2 cellular contexts compared by ENCODE assay signal in the genomic region with DNA sequence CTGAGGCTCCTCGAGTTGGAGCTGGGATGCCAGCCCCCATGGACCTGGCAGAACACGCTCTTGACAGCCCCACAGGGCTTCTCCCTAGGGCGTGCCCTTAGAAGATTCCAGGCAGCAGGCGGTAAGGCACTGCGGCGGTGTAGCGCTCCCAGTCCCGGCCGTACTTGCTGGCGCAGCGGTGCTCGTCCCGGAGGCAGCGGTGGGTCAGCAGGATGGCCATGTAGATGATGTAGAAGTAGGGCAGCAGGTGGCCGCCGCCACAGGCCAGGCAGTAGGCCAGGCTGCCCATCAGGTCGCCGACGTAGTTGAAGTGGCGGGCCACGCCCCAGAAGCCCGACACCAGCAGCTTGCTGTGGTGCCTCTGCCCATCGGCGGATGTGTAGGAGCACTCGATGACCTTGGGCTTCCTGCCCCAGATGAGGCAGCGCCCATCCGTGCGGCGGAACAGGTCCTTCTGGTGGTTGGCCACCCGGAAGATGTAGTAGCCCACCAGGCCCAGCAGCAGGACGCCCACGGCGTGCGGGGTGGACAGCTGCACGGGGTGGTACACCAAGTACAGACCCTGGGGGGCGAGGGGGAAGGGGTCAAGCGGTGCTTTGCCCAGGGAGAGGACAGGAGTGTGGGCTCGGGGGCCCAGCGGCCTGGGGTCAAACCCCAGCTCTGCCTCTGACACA.
A peak's percentile ranks its signal among the peaks of the same experiment; 100 is the strongest.
TF ChIP-seq lines count a peak whose summit lies in the region.

No MANE protein-coding gene starts in this region.

TF ChIP-seq in HepG2, 621 proteins besides CTCF, POLR2A, EP300 and RAD21:
- TF ChIP-seq MEF2D (CRISPR knock-in tag; IDR thresholded peaks at IDR 0.05) = no peak
- peak; percentile 42 for TF ChIP-seq AGO2 (optimal IDR thresholded peaks at IDR 0.05; ENCODE audit: low read depth, low read length)
- TF ChIP-seq, protein P1, sequence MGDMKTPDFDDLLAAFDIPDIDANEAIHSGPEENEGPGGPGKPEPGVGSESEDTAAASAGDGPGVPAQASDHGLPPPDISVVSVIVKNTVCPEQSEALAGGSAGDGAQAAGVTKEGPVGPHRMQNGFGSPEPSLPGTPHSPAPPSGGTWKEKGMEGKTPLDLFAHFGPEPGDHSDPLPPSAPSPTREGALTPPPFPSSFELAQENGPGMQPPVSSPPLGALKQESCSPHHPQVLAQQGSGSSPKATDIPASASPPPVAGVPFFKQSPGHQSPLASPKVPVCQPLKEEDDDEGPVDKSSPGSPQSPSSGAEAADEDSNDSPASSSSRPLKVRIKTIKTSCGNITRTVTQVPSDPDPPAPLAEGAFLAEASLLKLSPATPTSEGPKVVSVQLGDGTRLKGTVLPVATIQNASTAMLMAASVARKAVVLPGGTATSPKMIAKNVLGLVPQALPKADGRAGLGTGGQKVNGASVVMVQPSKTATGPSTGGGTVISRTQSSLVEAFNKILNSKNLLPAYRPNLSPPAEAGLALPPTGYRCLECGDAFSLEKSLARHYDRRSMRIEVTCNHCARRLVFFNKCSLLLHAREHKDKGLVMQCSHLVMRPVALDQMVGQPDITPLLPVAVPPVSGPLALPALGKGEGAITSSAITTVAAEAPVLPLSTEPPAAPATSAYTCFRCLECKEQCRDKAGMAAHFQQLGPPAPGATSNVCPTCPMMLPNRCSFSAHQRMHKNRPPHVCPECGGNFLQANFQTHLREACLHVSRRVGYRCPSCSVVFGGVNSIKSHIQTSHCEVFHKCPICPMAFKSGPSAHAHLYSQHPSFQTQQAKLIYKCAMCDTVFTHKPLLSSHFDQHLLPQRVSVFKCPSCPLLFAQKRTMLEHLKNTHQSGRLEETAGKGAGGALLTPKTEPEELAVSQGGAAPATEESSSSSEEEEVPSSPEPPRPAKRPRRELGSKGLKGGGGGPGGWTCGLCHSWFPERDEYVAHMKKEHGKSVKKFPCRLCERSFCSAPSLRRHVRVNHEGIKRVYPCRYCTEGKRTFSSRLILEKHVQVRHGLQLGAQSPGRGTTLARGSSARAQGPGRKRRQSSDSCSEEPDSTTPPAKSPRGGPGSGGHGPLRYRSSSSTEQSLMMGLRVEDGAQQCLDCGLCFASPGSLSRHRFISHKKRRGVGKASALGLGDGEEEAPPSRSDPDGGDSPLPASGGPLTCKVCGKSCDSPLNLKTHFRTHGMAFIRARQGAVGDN (CRISPR knock-in tag; IDR thresholded peaks at IDR 0.05) = peak; percentile 34; the same call in 1 of the 2 replicates
- peak; percentile 60; the same call in 1 of the 2 replicates for TF ChIP-seq RBFOX2 (IDR thresholded peaks at IDR 0.05; ENCODE audit: low read depth, low read length)

TF ChIP-seq in HEK293T, 16 proteins besides CTCF, POLR2A, EP300 and RAD21:
- TF ChIP-seq BHLHE40 (IDR thresholded peaks at IDR 0.05; ENCODE audit: borderline replicate concordance) (no peak), L3MBTL2 (conservative IDR thresholded peaks at IDR 0.05) (no peak), FOXA1 (IDR thresholded peaks at IDR 0.05) (no peak), SUZ12 (IDR thresholded peaks at IDR 0.05) (no peak), ZNF384 (IDR thresholded peaks at IDR 0.05) (no peak), CTBP1 (IDR thresholded peaks at IDR 0.05; ENCODE audit: borderline replicate concordance) (no peak), ARNT (IDR thresholded peaks at IDR 0.05) (no peak), LEF1 (IDR thresholded peaks at IDR 0.05; ENCODE audit: borderline replicate concordance) (no peak), HDGF (IDR thresholded peaks at IDR 0.05; ENCODE audit: borderline replicate concordance) (no peak), NFRKB (IDR thresholded peaks at IDR 0.05) (no peak), SP1 (IDR thresholded peaks at IDR 0.05) (no peak), FOXK2 (IDR thresholded peaks at IDR 0.05) (no peak), TARDBP (IDR thresholded peaks at IDR 0.05) (no peak), FOXM1 (IDR thresholded peaks at IDR 0.05; ENCODE audit: borderline replicate concordance) (no peak), ELF4 (IDR thresholded peaks at IDR 0.05) (no peak)
- TF ChIP-seq, protein P2, sequence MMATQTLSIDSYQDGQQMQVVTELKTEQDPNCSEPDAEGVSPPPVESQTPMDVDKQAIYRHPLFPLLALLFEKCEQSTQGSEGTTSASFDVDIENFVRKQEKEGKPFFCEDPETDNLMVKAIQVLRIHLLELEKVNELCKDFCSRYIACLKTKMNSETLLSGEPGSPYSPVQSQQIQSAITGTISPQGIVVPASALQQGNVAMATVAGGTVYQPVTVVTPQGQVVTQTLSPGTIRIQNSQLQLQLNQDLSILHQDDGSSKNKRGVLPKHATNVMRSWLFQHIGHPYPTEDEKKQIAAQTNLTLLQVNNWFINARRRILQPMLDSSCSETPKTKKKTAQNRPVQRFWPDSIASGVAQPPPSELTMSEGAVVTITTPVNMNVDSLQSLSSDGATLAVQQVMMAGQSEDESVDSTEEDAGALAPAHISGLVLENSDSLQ (IDR thresholded peaks at IDR 0.05) = no peak
